18 cellular contexts compared by ENCODE assay signal in the genomic region with DNA sequence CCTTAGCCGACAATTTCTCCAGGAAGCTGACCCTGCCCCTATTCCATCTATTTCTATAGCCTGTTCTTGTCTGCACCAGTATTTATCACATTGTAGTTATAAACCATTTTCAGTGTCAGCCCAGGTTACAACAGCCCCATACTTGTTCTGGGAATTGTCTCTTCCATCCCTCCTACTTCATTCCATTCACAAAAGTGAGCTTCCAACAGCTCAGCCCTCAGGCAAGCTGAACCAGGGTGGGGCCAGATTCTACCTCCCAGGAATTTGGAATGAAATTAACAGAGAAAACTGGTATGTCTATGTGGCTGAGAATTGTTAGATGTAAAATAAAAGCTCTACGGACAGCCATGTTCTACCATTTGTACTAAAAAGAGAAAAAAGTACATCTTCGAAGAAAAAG. TPM values are rescaled to one million over a fixed set of nuclear protein-coding genes. Genes with fewer than 3 reads are reported as not detected.
DNase-seq lines count a peak whose midpoint lies in the region; ATAC-seq and TF ChIP-seq lines count a peak whose summit lies in the region.
"Had no signal": no experiment of that assay in that cellular context is flagged by ENCODE, and none has a peak within 500 bp of the region (broad histone marks: within the 10 kb centered on the region; RNA-seq: fewer than 3 reads in every experiment).

No MANE protein-coding gene starts in this region.

- H3K9me3 ChIP-seq in HUES48 (ENCODE audit: control insufficient read depth, insufficient read depth, low read length) = no peaks in the 10 kb centered on the region
- H3K9me3 ChIP-seq in T-helper 17 cell (ENCODE audit: control insufficient read depth, low read length, poor library complexity, severe bottlenecking) = no peaks in the 10 kb centered on the region
- no peaks in the 10 kb centered on the region for H3K9me3 ChIP-seq in ascending aorta
- H3K9me3 ChIP-seq: SK-N-SH had no signal

- no peak overlapping the region for H2BK15ac ChIP-seq in mesendoderm (replicated peaks; ENCODE audit: low read depth)

- no peak overlapping the region for H3K18ac ChIP-seq in mesendoderm (ENCODE audit: low read length)

- ATAC-seq in T-helper 17 cell (no peak), GM19452 (IDR thresholded peaks at IDR 0.05; ENCODE audit: unreplicated experiment) (no peak), GM19455 (IDR thresholded peaks at IDR 0.05; ENCODE audit: unreplicated experiment) (no peak)
- no peak for ATAC-seq in activated CD4-positive, alpha-beta T cell treated with anti-CD3 and anti-CD28 coated beads for 36 hours
- ATAC-seq: HCT116, K562 had no signal

- TF ChIP-seq CTCF in ascending aorta (IDR thresholded peaks at IDR 0.05) = no peak

- no peak overlapping the region for H4K5ac ChIP-seq in mesendoderm (ENCODE audit: low read length)

- H3K27me3 ChIP-seq in HUES48 (ENCODE audit: control insufficient read depth, insufficient read depth, low read length) (no peaks in the 10 kb centered on the region), mesendoderm (ENCODE audit: insufficient read depth, low read length, poor library complexity) (no peaks in the 10 kb centered on the region), ascending aorta (no peaks in the 10 kb centered on the region)
- H3K27me3 ChIP-seq: BLaER1 treated with 17β-estradiol and CSF1 and Interleukin-3, amounts not matched to agents 10 nM and 100 nM had no signal

- no peak overlapping the region for H3K23ac ChIP-seq in mesendoderm (ENCODE audit: low read length)

- peaks cover 8% of the 10 kb centered on the region for H3K79me1 ChIP-seq in mesendoderm (ENCODE audit: low read length)

- no peaks in the 10 kb centered on the region for H3K36me3 ChIP-seq in HUES48 (ENCODE audit: control insufficient read depth, insufficient read depth, low read length)
- no peaks in the 10 kb centered on the region for H3K36me3 ChIP-seq in mesendoderm (ENCODE audit: control insufficient read depth, insufficient read depth, low read length)
- no peaks in the 10 kb centered on the region for H3K36me3 ChIP-seq in ascending aorta

- no peak overlapping the region for H4K8ac ChIP-seq in mesendoderm (ENCODE audit: low read depth, low read length)

- CTCF ChIA-PET in activated CD4-positive, alpha-beta T cell treated with anti-CD3 and anti-CD28 coated beads for 36 hours (lab: Charles Lee) = interaction anchor here (1.1 to 1.5 kb wide), 4 partner anchors 17 to 49 kb away, joined by 3 to 4 read pairs (median 4); no protein-coding TSS in a partner anchor

- H3K4me2 ChIP-seq in mesendoderm (ENCODE audit: low read length) = no peak overlapping the region
- H3K4me2 ChIP-seq: BLaER1 treated with 17β-estradiol and CSF1 and Interleukin-3, amounts not matched to agents 10 nM and 100 nM; SK-N-SH had no signal

- peaks cover 15% of the 10 kb centered on the region for H3K4me1 ChIP-seq in HUES48 (ENCODE audit: control insufficient read depth, insufficient read depth, low read length)
- peaks cover 2% of the 10 kb centered on the region for H3K4me1 ChIP-seq in mesendoderm (ENCODE audit: control insufficient read depth, low read depth, low read length)
- no peaks in the 10 kb centered on the region for H3K4me1 ChIP-seq in ascending aorta

- H3K27me3 Mint-ChIP-seq in T-helper 17 cell = no peaks in the 10 kb centered on the region
- H3K27me3 Mint-ChIP-seq in activated CD4-positive, alpha-beta T cell treated with anti-CD3 and anti-CD28 coated beads for 36 hours = no peaks in the 10 kb centered on the region

- H3K27ac ChIP-seq in HUES48 (ENCODE audit: low read depth, low read length) (peak overlapping the region; percentile 11), mesendoderm (ENCODE audit: low read depth, low read length) (no peak overlapping the region), ascending aorta (no peak overlapping the region)
- H3K27ac ChIP-seq: BLaER1 treated with 17β-estradiol and CSF1 and Interleukin-3, amounts not matched to agents 10 nM and 100 nM had no signal

- no peaks in the 10 kb centered on the region for H3K9me3 Mint-ChIP-seq in activated CD4-positive, alpha-beta T cell treated with anti-CD3 and anti-CD28 coated beads for 36 hours (ENCODE audit: low read depth)

- H3K4me3 ChIP-seq in HUES48 (ENCODE audit: low read depth, low read length) = no peak overlapping the region
- H3K4me3 ChIP-seq in mesendoderm (ENCODE audit: low read length) = no peak overlapping the region
- no peak overlapping the region for H3K4me3 ChIP-seq in ascending aorta
- H3K4me3 ChIP-seq: BLaER1 treated with 17β-estradiol and CSF1 and Interleukin-3, amounts not matched to agents 10 nM and 100 nM; K562 had no signal

- no CpG with 5 or more reads among the region's 3 CpGs for WGBS in mesendoderm (ENCODE audit: extremely low coverage, insufficient coverage, low lambda C conversion rate)

- H3K36me3 Mint-ChIP-seq in T-helper 17 cell (ENCODE audit: low read depth) = no peaks in the 10 kb centered on the region
- H3K36me3 Mint-ChIP-seq in activated CD4-positive, alpha-beta T cell treated with anti-CD3 and anti-CD28 coated beads for 36 hours (ENCODE audit: low read depth) = peaks cover 9% of the 10 kb centered on the region

- H2BK5ac ChIP-seq in mesendoderm (ENCODE audit: low read length) = no peak overlapping the region

- no peak overlapping the region for H2BK120ac ChIP-seq in mesendoderm (ENCODE audit: low read depth, low read length)

- H3K4me3 Mint-ChIP-seq in T-helper 17 cell = no peak overlapping the region
- no peak overlapping the region for H3K4me3 Mint-ChIP-seq in activated CD4-positive, alpha-beta T cell treated with anti-CD3 and anti-CD28 coated beads for 36 hours

- H3K9ac ChIP-seq in HUES48 (ENCODE audit: low read depth, low read length) (no peak overlapping the region), mesendoderm (ENCODE audit: low read length) (no peak overlapping the region)
- H3K9ac ChIP-seq: BLaER1 treated with 17β-estradiol and CSF1 and Interleukin-3, amounts not matched to agents 10 nM and 100 nM; SK-N-SH had no signal

- intact Hi-C loops in activated CD4-positive, alpha-beta T cell treated with anti-CD3 and anti-CD28 coated beads for 36 hours (cut with DNase I, micrococcal nuclease) = no loop called here
- intact Hi-C loops in ascending aorta (cut with DNase I) = no loop called here

- DNase-seq in T-helper 17 cell (no peak), mesendoderm (peak; percentile 69), ascending aorta (ENCODE audit: low spot score in 2 of 2) (no peak)
- DNase-seq in activated CD4-positive, alpha-beta T cell treated with anti-CD3 and anti-CD28 coated beads for 36 hours = no peak
- DNase-seq: EL, NCI-H1048, NCI-H146, NCI-H2081 treated with DMSO at 0.1 percent for 48 hours, NCI-H2227 treated with DMSO at 0.1 percent for 48 hours, NCI-H526, OCI-M1, SK-N-SH had no signal

- no peaks in the 10 kb centered on the region for H3K79me2 ChIP-seq in mesendoderm (ENCODE audit: control insufficient read depth, insufficient read depth, low read length)

- no peak overlapping the region for H3K56ac ChIP-seq in mesendoderm (ENCODE audit: low read length)

- H2AK5ac ChIP-seq in mesendoderm (ENCODE audit: low read length) = no peak overlapping the region

- H3K27ac Mint-ChIP-seq in T-helper 17 cell = peak overlapping the region; percentile 43
- H3K27ac Mint-ChIP-seq in activated CD4-positive, alpha-beta T cell treated with anti-CD3 and anti-CD28 coated beads for 36 hours = no peak overlapping the region

- no peak overlapping the region for H3K4ac ChIP-seq in mesendoderm (ENCODE audit: low read depth, low read length)

- peaks cover 11% of the 10 kb centered on the region for H3K4me1 Mint-ChIP-seq in T-helper 17 cell
- peaks cover 11% of the 10 kb centered on the region for H3K4me1 Mint-ChIP-seq in activated CD4-positive, alpha-beta T cell treated with anti-CD3 and anti-CD28 coated beads for 36 hours

- POLR2A ChIA-PET in activated CD4-positive, alpha-beta T cell treated with anti-CD3 and anti-CD28 coated beads for 36 hours (lab: Charles Lee) = interaction anchor here (0.7 kb wide), 1 partner anchor 550 kb away, joined by 3 read pairs; no protein-coding TSS in a partner anchor

RNA-seq across cellular contexts. Expression of a gene that starts 36.1 kb away (rescaled TPM):
- total RNA-seq in T-helper 17 cell = 10 to 100 TPM; 11.1 to 15.4 TPM
- 48.0 TPM for polyA plus RNA-seq in mesendoderm (2013, experiment 1 of 2)
- 48.6 TPM for polyA plus RNA-seq in mesendoderm (2013, experiment 2 of 2)
- 10 to 100 TPM; 31.6 to 34.8 TPM for total RNA-seq in activated CD4-positive, alpha-beta T cell treated with anti-CD3 and anti-CD28 coated beads for 36 hours
- 0.43 TPM for total RNA-seq in ascending aorta
